ENCODE assay signal across 29 cellular contexts in the genomic region with DNA sequence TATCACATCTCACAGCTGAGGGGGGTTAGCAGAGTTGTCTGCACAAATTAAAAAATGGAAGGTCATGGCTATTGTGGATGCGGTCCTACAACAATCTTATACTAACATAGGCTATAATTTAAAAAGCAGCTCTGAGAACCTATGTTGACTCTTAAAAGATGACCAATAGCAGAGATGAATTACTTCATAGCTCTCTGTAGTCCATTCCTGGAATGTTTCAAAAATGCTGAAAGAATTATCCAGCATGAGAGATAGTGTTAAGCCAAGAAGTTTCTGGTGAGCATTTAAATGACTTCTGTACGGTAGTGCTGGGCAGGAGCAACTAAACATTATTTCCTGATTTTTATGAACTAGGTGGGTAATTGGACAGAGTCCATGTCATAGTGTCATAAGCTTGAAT.
"Had no signal": no experiment of that assay in that cellular context is flagged by ENCODE, and none has a peak within 500 bp of the region (broad histone marks: within the 10 kb centered on the region; RNA-seq: fewer than 3 reads in every experiment).

No MANE protein-coding gene starts in this region.

- H3K36me3 Mint-ChIP-seq: naive B cell, natural killer cell had no signal

- H3K27me3 ChIP-seq: left lung, neural progenitor cell, neutrophil, right atrium auricular region, right lobe of liver, stomach, testis, thyroid gland, transverse colon, upper lobe of left lung, vagina had no signal

- H3K9ac ChIP-seq: neural progenitor cell had no signal

- H3K27ac ChIP-seq: left lung, lower lobe of right lung, neural progenitor cell, neutrophil, right atrium auricular region, right lobe of liver, skin epidermis, stomach, testis, thyroid gland, transverse colon, upper lobe of left lung, vagina had no signal

- H3K4me3 Mint-ChIP-seq: naive B cell; natural killer cell; nephron progenitor cell; neural progenitor cell; stimulated activated naive B cell treated with anti-CD40 and anti-IgM and Interleukin-4, amounts not matched to agents 10 μg/mL and 1 μg/mL and 100 μg/mL, for 72 hours had no signal

- H3K4me1 Mint-ChIP-seq: naive B cell; natural killer cell; nephron progenitor cell; neural progenitor cell; stimulated activated naive B cell treated with anti-CD40 and anti-IgM and Interleukin-4, amounts not matched to agents 10 μg/mL and 1 μg/mL and 100 μg/mL, for 72 hours had no signal

- H3K27me3 Mint-ChIP-seq: naive B cell; progenitor cell of endocrine pancreas; stimulated activated naive B cell treated with anti-CD40 and anti-IgM and Interleukin-4, amounts not matched to agents 10 μg/mL and 1 μg/mL and 100 μg/mL, for 72 hours had no signal

- H3K9me3 ChIP-seq: lower lobe of right lung, neutrophil, right atrium auricular region, right lobe of liver, testis, thyroid gland, transverse colon, upper lobe of left lung, vagina had no signal

- FAIRE-seq: islet of Langerhans, kidney had no signal

- H2AFZ ChIP-seq: neural progenitor cell had no signal

- ATAC-seq: left colon; left lung; lower lobe of right lung; natural killer cell; right lobe of liver; stimulated activated naive B cell treated with anti-CD40 and anti-IgM and Interleukin-4, amounts not matched to agents 10 μg/mL and 1 μg/mL and 100 μg/mL, for 72 hours; stimulated activated naive CD8-positive, alpha-beta T cell treated with anti-CD3 and anti-CD28 coated beads, Interleukin-15, Interleukin-2, amounts not matched to agents 100 U/mL and 50 U/mL, for 24 hours had no signal

- H3K4me3 ChIP-seq: left lung, lower lobe of right lung, neural progenitor cell, right atrium auricular region, right lobe of liver, skin epidermis, stomach, testis, thyroid gland, transverse colon, upper lobe of left lung, vagina had no signal

- DNase-seq: hippocampal formation; kidney; left colon; left lung; lower lobe of right lung; mammary epithelial cell; mesenchymal stem cell; naive B cell; natural killer cell; nephron progenitor cell; right lobe of liver; stimulated activated CD4-positive, alpha-beta T cell treated with anti-CD3 and anti-CD28 coated beads, Interleukin-12 subunit alpha, Interleukin-12 subunit beta, amount 100 ng/mL, for 4 hours; stimulated activated CD4-positive, alpha-beta T cell treated with anti-CD3 and anti-CD28 coated beads, Interleukin-15, amount 100 ng/mL, for 24 hours; stimulated activated CD4-positive, alpha-beta T cell treated with anti-CD3 and anti-CD28 coated beads, Interleukin-2, amount 100 ng/mL, for 24 hours; stimulated activated CD4-positive, alpha-beta T cell treated with anti-CD3 and anti-CD28 coated beads, Interleukin-4, amount 100 ng/mL, for 1 hour; stimulated activated naive B cell treated with anti-CD40 and anti-IgM and Interleukin-4, amounts not matched to agents 10 μg/mL and 1 μg/mL and 100 μg/mL, for 72 hours; stimulated activated naive CD8-positive, alpha-beta T cell treated with anti-CD3 and anti-CD28 coated beads, Interleukin-15, Interleukin-2, amounts not matched to agents 100 U/mL and 50 U/mL, for 24 hours; stomach; testis; thyroid gland; transverse colon; upper lobe of left lung had no signal

- H3K4me2 ChIP-seq: neural progenitor cell had no signal

- H3K36me3 ChIP-seq: left lung, lower lobe of right lung, neural progenitor cell, neutrophil, right atrium auricular region, right lobe of liver, stomach, thyroid gland, transverse colon, upper lobe of left lung, vagina had no signal

- H3K4me1 ChIP-seq: left lung, lower lobe of right lung, neural progenitor cell, right atrium auricular region, right lobe of liver, stomach, testis, thyroid gland, transverse colon, upper lobe of left lung, vagina had no signal

- H3K27ac Mint-ChIP-seq: naive B cell; natural killer cell; nephron progenitor cell; neural progenitor cell; progenitor cell of endocrine pancreas; stimulated activated naive B cell treated with anti-CD40 and anti-IgM and Interleukin-4, amounts not matched to agents 10 μg/mL and 1 μg/mL and 100 μg/mL, for 72 hours had no signal
